ENCODE assay signal across 19 cellular contexts in genomic region chr1:198087831-198088230, GRCh38.
"Had no signal": no experiment of that assay in that cellular context is flagged by ENCODE, and none has a peak within 500 bp of the region (broad histone marks: within the 10 kb centered on the region; RNA-seq: fewer than 3 reads in every experiment).

No MANE protein-coding gene starts in this region.

- H3K4me1 ChIP-seq: left ventricle myocardium inferior, psoas muscle, suprapubic skin, vagina had no signal

- H3K4me3 ChIP-seq: left ventricle myocardium inferior, lung, psoas muscle, skin epidermis, suprapubic skin, thyroid gland, vagina had no signal

- H3K36me3 Mint-ChIP-seq: naive thymus-derived CD4-positive, alpha-beta T cell; stimulated activated effector memory CD8-positive, alpha-beta T cell treated with anti-CD3 and anti-CD28 coated beads, Interleukin-12 subunit alpha, Interleukin-12 subunit beta, amount 100 ng/mL, for 72 hours; type B pancreatic cell had no signal

- H3K4me3 Mint-ChIP-seq: endodermal cell; naive thymus-derived CD4-positive, alpha-beta T cell; nephron progenitor cell; stimulated activated effector memory CD8-positive, alpha-beta T cell treated with anti-CD3 and anti-CD28 coated beads, Interleukin-12 subunit alpha, Interleukin-12 subunit beta, amount 100 ng/mL, for 72 hours; type B pancreatic cell had no signal

- H3K27ac ChIP-seq: heart left ventricle, left ventricle myocardium inferior, psoas muscle, skin epidermis, suprapubic skin, thyroid gland, vagina had no signal

- DNase-seq: effector CD4-positive, alpha-beta T cell; heart left ventricle; left ventricle myocardium inferior; nephron progenitor cell; psoas muscle; retina; stimulated activated CD4-positive, alpha-beta T cell treated with anti-CD3 and anti-CD28 coated beads, Interleukin-4, amount 100 ng/mL, for 1 hour; stimulated activated CD8-positive, alpha-beta memory T cell treated with anti-CD3 and anti-CD28 coated beads, Interleukin-4, amount 100 ng/mL, for 48 hours; stimulated activated naive CD8-positive, alpha-beta T cell treated with anti-CD3 and anti-CD28 coated beads, Interleukin-15, Interleukin-2, amounts not matched to agents 100 U/mL and 50 U/mL, for 24 hours; thyroid gland had no signal

- H3K9me3 Mint-ChIP-seq: endodermal cell; naive thymus-derived CD4-positive, alpha-beta T cell; nephron progenitor cell; stimulated activated effector memory CD8-positive, alpha-beta T cell treated with anti-CD3 and anti-CD28 coated beads, Interleukin-12 subunit alpha, Interleukin-12 subunit beta, amount 100 ng/mL, for 72 hours; type B pancreatic cell had no signal

- H3K27me3 ChIP-seq: heart left ventricle, thyroid gland, vagina had no signal

- H3K9me3 ChIP-seq: heart left ventricle, left ventricle myocardium inferior, psoas muscle, suprapubic skin, thyroid gland, vagina had no signal

- H3K4me1 Mint-ChIP-seq: nephron progenitor cell had no signal

- H3K36me3 ChIP-seq: heart left ventricle, left ventricle myocardium inferior, suprapubic skin, thyroid gland, vagina had no signal

- ATAC-seq: esophagus mucosa; stimulated activated effector memory CD8-positive, alpha-beta T cell treated with anti-CD3 and anti-CD28 coated beads, Interleukin-12 subunit alpha, Interleukin-12 subunit beta, amount 100 ng/mL, for 72 hours; stimulated activated naive CD8-positive, alpha-beta T cell treated with anti-CD3 and anti-CD28 coated beads, Interleukin-15, Interleukin-2, amounts not matched to agents 100 U/mL and 50 U/mL, for 24 hours had no signal

- H3K27me3 Mint-ChIP-seq: type B pancreatic cell had no signal

- H3K27ac Mint-ChIP-seq: naive thymus-derived CD4-positive, alpha-beta T cell; nephron progenitor cell; type B pancreatic cell had no signal
